17 cellular contexts compared by ENCODE assay signal in genomic region chr4:183858011-183858615, GRCh38. TPM values are rescaled to one million over a fixed set of nuclear protein-coding genes. Genes with fewer than 3 reads are reported as not detected.
"Had no signal": no experiment of that assay in that cellular context is flagged by ENCODE, and none has a peak within 500 bp of the region (broad histone marks: within the 10 kb centered on the region; RNA-seq: fewer than 3 reads in every experiment).

No MANE protein-coding gene starts in this region.

- H3K4me3 ChIP-seq: dorsolateral prefrontal cortex, tibial artery, uterus had no signal

- DNase-seq: activated B cell treated with CpG ODN at 0.5 μM for 24 hours; activated CD4-positive, alpha-beta memory T cell treated with anti-CD3 and anti-CD28 coated beads, Interleukin-2, amount 10 ng/mL, durations not matched to agents 7 days and 5 days; activated CD4-positive, alpha-beta T cell treated with anti-CD3 and anti-CD28 coated beads for 4 hours; activated CD8-positive, alpha-beta memory T cell treated with anti-CD3 and anti-CD28 coated beads, Interleukin-2, amount 10 ng/mL, durations not matched to agents 7 days and 5 days; activated naive CD8-positive, alpha-beta T cell treated with anti-CD3 and anti-CD28 coated beads for 36 hours; amygdala; dorsolateral prefrontal cortex; foreskin melanocyte; hypothalamus; kidney glomerular epithelial cell; naive thymus-derived CD4-positive, alpha-beta T cell; stimulated activated naive CD4-positive, alpha-beta T cell; substantia nigra; tibial artery; uterus had no signal

- H3K36me3 Mint-ChIP-seq: activated CD8-positive, alpha-beta memory T cell treated with anti-CD3 and anti-CD28 coated beads, Interleukin-2, amount 10 ng/mL, durations not matched to agents 7 days and 5 days; activated naive CD8-positive, alpha-beta T cell treated with anti-CD3 and anti-CD28 coated beads for 36 hours; memory B cell; naive thymus-derived CD4-positive, alpha-beta T cell had no signal

- H3K36me3 ChIP-seq: tibial artery, uterus had no signal

- ATAC-seq: activated CD8-positive, alpha-beta memory T cell treated with anti-CD3 and anti-CD28 coated beads, Interleukin-2, amount 10 ng/mL, durations not matched to agents 7 days and 5 days; naive thymus-derived CD4-positive, alpha-beta T cell had no signal

- H3K27ac Mint-ChIP-seq: activated B cell treated with CpG ODN at 0.5 μM for 24 hours; activated CD4-positive, alpha-beta memory T cell treated with anti-CD3 and anti-CD28 coated beads, Interleukin-2, amount 10 ng/mL, durations not matched to agents 7 days and 5 days; activated CD8-positive, alpha-beta memory T cell treated with anti-CD3 and anti-CD28 coated beads, Interleukin-2, amount 10 ng/mL, durations not matched to agents 7 days and 5 days; activated naive CD8-positive, alpha-beta T cell treated with anti-CD3 and anti-CD28 coated beads for 36 hours; memory B cell; T-helper 2 cell treated with Interferon-gamma antibody and Interleukin-4, amounts not matched to agents 5 μg/mL and 100 μg/mL, for 36 hours had no signal

- H3K4me3 Mint-ChIP-seq: activated B cell treated with CpG ODN at 0.5 μM for 24 hours; activated CD4-positive, alpha-beta memory T cell treated with anti-CD3 and anti-CD28 coated beads, Interleukin-2, amount 10 ng/mL, durations not matched to agents 7 days and 5 days; activated CD8-positive, alpha-beta memory T cell treated with anti-CD3 and anti-CD28 coated beads, Interleukin-2, amount 10 ng/mL, durations not matched to agents 7 days and 5 days; activated naive CD8-positive, alpha-beta T cell treated with anti-CD3 and anti-CD28 coated beads for 36 hours; memory B cell; naive thymus-derived CD4-positive, alpha-beta T cell; T-helper 2 cell treated with Interferon-gamma antibody and Interleukin-4, amounts not matched to agents 5 μg/mL and 100 μg/mL, for 36 hours had no signal

- H3K4me1 ChIP-seq: tibial artery, uterus had no signal

- H3K9me3 ChIP-seq: tibial artery, uterus had no signal

- H3K9me3 Mint-ChIP-seq: activated B cell treated with CpG ODN at 0.5 μM for 24 hours; activated CD4-positive, alpha-beta memory T cell treated with anti-CD3 and anti-CD28 coated beads, Interleukin-2, amount 10 ng/mL, durations not matched to agents 7 days and 5 days; activated naive CD8-positive, alpha-beta T cell treated with anti-CD3 and anti-CD28 coated beads for 36 hours; memory B cell; T-helper 2 cell treated with Interferon-gamma antibody and Interleukin-4, amounts not matched to agents 5 μg/mL and 100 μg/mL, for 36 hours had no signal

- H3K27ac ChIP-seq: dorsolateral prefrontal cortex, tibial artery, uterus had no signal

- H3K4me1 Mint-ChIP-seq: activated B cell treated with CpG ODN at 0.5 μM for 24 hours; activated CD4-positive, alpha-beta memory T cell treated with anti-CD3 and anti-CD28 coated beads, Interleukin-2, amount 10 ng/mL, durations not matched to agents 7 days and 5 days; activated CD8-positive, alpha-beta memory T cell treated with anti-CD3 and anti-CD28 coated beads, Interleukin-2, amount 10 ng/mL, durations not matched to agents 7 days and 5 days; activated naive CD8-positive, alpha-beta T cell treated with anti-CD3 and anti-CD28 coated beads for 36 hours; memory B cell; naive thymus-derived CD4-positive, alpha-beta T cell had no signal

RNA-seq across cellular contexts. Expression of gene STOX2, which starts 47.0 kb away (rescaled TPM):
- total RNA-seq: activated B cell treated with CpG ODN at 0.5 μM for 24 hours; activated CD4-positive, alpha-beta memory T cell treated with anti-CD3 and anti-CD28 coated beads, Interleukin-2, amount 10 ng/mL, durations not matched to agents 7 days and 5 days; activated CD8-positive, alpha-beta memory T cell treated with anti-CD3 and anti-CD28 coated beads, Interleukin-2, amount 10 ng/mL, durations not matched to agents 7 days and 5 days; activated naive CD8-positive, alpha-beta T cell treated with anti-CD3 and anti-CD28 coated beads for 36 hours; naive thymus-derived CD4-positive, alpha-beta T cell had no signal
